In the genomic region with DNA sequence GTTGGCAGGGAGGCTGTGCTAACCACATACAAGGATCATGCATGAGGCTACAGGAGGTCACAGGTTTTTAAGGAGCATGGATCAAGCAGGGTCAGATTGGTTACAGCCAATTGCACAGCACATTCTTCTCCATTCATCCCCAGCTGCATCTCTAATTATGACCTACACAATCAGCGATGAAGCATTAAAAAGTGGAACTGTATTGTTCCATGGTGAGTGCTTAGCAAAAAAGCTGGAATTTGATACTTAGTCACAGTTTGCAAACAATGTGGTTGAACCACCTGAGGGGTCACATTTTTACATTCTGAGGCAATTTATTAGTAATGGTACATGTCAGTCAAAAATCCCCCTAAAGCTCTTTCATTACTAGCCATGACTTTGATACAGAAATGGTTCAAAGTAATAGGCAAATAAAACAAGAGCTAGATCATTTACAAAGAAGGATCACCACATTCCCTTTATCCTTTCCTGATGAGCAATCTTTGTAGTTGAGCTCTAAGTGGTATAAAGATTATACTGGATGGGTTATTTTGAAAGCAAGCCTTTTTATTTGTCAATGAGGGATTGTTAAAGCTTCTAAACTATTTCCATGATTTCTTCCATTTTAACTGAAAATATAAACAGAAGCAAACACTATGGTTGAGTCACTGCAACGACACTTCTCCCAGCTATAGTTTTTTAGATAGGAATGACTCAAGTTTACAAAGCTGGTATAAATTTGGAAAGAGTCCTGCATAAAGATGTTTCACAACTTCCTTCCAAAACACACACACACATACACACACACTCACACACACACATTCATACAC, we compare ENCODE assay signal across 12 cellular contexts.
A peak's percentile ranks its signal among the peaks of the same experiment; 100 is the strongest.
DNase-seq lines count a peak whose midpoint lies in the region; ATAC-seq and TF ChIP-seq lines count a peak whose summit lies in the region.
"Had no signal": no experiment of that assay in that cellular context is flagged by ENCODE, and none has a peak within 500 bp of the region (broad histone marks: within the 10 kb centered on the region; RNA-seq: fewer than 3 reads in every experiment).

No MANE protein-coding gene starts in this region.

- H3K9ac ChIP-seq in skeletal muscle satellite cell (ENCODE audit: low read depth, low read length): peak overlapping the region; percentile 31

- H3K4me1 ChIP-seq in skeletal muscle satellite cell (ENCODE audit: control insufficient read depth, insufficient read depth, low read length) (peaks cover 15% of the 10 kb centered on the region), prostate gland (replicated peaks) (no peaks in the 10 kb centered on the region), heart left ventricle (no peaks in the 10 kb centered on the region), thyroid gland (no peaks in the 10 kb centered on the region)

- no peak for ATAC-seq in heart left ventricle

- whole genome bisulfite sequencing in prostate gland: 27% methylated on average over 2 of the region's 2 CpGs
- 75 to 85% (median 81%) methylated on average over 2 of the region's 2 CpGs for WGBS in heart left ventricle, 4 donors
- WGBS in thyroid gland, 2 donors: 54 to 61% methylated on average over 2 of the region's 2 CpGs

- no peaks in the 10 kb centered on the region for H3K36me3 ChIP-seq in skeletal muscle satellite cell (ENCODE audit: insufficient read depth, low read length)
- H3K36me3 ChIP-seq in prostate gland: no peaks in the 10 kb centered on the region
- H3K36me3 ChIP-seq in heart left ventricle: no peaks in the 10 kb centered on the region
- no peaks in the 10 kb centered on the region for H3K36me3 ChIP-seq in thyroid gland

- TF ChIP-seq POLR2A in prostate gland (IDR thresholded peaks at IDR 0.05) (no peak), heart left ventricle (IDR thresholded peaks at IDR 0.05) (no peak), thyroid gland (IDR thresholded peaks at IDR 0.05) (no peak)

- H3K27me3 ChIP-seq in skeletal muscle satellite cell (ENCODE audit: control insufficient read depth, insufficient read depth, low read length) (no peaks in the 10 kb centered on the region), prostate gland (replicated peaks; ENCODE audit: insufficient read depth) (no peaks in the 10 kb centered on the region), heart left ventricle (no peaks in the 10 kb centered on the region), thyroid gland (no peaks in the 10 kb centered on the region)

- TF ChIP-seq CTCF in epithelial cell of esophagus (IDR thresholded peaks at IDR 0.05; ENCODE audit: insufficient read depth, low read depth, low read length, missing control alignments) (no peak), prostate gland (IDR thresholded peaks at IDR 0.05) (no peak), heart left ventricle (IDR thresholded peaks at IDR 0.05) (no peak), thyroid gland (IDR thresholded peaks at IDR 0.05) (no peak)

- intact Hi-C loops in prostate gland (cut with DNase I): no loop called here
- intact Hi-C loops in heart left ventricle (cut with DNase I): no loop called here
- intact Hi-C loops in thyroid gland (cut with DNase I): no loop called here

- H3K9me3 ChIP-seq in skeletal muscle satellite cell (replicated peaks; ENCODE audit: low read length) (no peaks in the 10 kb centered on the region), prostate gland (no peaks in the 10 kb centered on the region), heart left ventricle (peaks cover 0 to 3% (median 0%) of the 10 kb centered on the region in 12 donors), thyroid gland (no peaks in the 10 kb centered on the region)

- H3K4me3 ChIP-seq in epithelial cell of esophagus (ENCODE audit: low read length): no peak overlapping the region
- H3K4me3 ChIP-seq in skeletal muscle satellite cell (ENCODE audit: low read length): peak overlapping the region; percentile 18
- H3K4me3 ChIP-seq in prostate gland: no peak overlapping the region
- H3K4me3 ChIP-seq in heart left ventricle: no peak overlapping the region
- H3K4me3 ChIP-seq in thyroid gland (replicated peaks in 1 of 3): no peak overlapping the region

- DNase-seq in NCI-H1092 treated with DMSO at 0.1 percent for 48 hours (lab: John Stamatoyannopoulos, UW) (peak; percentile 5), NCI-H1092 (lab: John Stamatoyannopoulos, UW) (no peak), NOMO-1 treated with dmso at 0.1 percent for 144 hours (lab: John Stamatoyannopoulos, UW; ENCODE audit: unreplicated experiment) (peak; percentile 29), epithelial cell of esophagus (ENCODE audit: low read depth) (peak; percentile 91), prostate gland (ENCODE audit: low spot score) (no peak), heart left ventricle (no peak), thyroid gland (no peak)
- DNase-seq: activated CD4-positive, alpha-beta memory T cell treated with anti-CD3 and anti-CD28 coated beads for 36 hours; cortex of kidney; NCI-H510A treated with DMSO at 0.1 percent for 48 hours had no signal

- H3K27ac ChIP-seq in prostate gland (no peak overlapping the region), heart left ventricle (no peak overlapping the region), thyroid gland (no peak overlapping the region)
- H3K27ac ChIP-seq: 22Rv1 had no signal

- peak overlapping the region; percentile 56 for H3K4me2 ChIP-seq in skeletal muscle satellite cell (ENCODE audit: low read length)

Comparison
In these comparisons a context has a peak if more than half of its experiments do, and no peak if none do; other contexts are left out.
1. DNase-seq: peak in NCI-H1092 treated with DMSO at 0.1 percent for 48 hours (single experiment), NOMO-1 treated with dmso at 0.1 percent for 144 hours (single experiment) and epithelial cell of esophagus (single experiment); none in NCI-H1092 (single experiment), prostate gland (single experiment), heart left ventricle (0 of 5) and thyroid gland (0 of 2).